ENCODE assay signal across 29 cellular contexts in the genomic region with DNA sequence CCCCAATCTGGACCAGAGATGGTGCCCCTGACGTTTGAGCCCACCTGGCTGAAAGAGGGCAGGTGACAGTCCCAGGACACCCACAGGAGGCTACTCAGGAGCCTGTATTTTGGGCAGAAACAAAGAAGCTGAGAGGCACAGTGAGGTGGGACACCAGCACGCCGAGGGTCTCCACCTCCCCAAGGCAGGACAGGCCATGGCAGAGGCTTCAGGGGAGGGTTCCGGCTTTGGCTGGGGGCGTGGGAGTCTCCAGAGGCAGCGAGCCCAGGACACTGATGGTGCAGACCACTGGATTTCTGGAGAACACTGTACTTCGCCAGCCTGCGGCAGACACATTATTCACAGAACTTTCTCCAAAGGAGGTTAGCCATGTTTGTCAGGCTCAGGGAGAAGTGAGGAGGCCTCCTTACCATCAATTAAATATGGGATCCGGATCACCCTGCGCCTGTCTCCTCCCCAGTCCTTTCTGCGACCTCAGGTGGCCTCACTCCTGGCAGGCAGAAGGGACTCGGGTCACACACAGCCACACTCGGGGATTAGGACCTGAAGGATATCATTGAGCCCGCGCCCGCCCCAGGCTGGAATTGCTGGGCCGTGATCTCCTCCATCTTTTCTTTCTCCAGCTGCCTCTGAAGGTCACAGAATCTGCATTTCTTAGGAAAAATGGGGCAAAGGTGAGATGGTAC.
"Had no signal": no experiment of that assay in that cellular context is flagged by ENCODE, and none has a peak within 500 bp of the region (broad histone marks: within the 10 kb centered on the region; RNA-seq: fewer than 3 reads in every experiment).

No MANE protein-coding gene starts in this region.

- H3K4me3 Mint-ChIP-seq: activated CD4-positive, alpha-beta memory T cell treated with anti-CD3 and anti-CD28 coated beads for 36 hours; activated CD4-positive, alpha-beta T cell treated with anti-CD3 and anti-CD28 coated beads, Interleukin-2, amount 10 ng/mL, durations not matched to agents 7 days and 5 days; activated naive CD4-positive, alpha-beta T cell treated with anti-CD3 and anti-CD28 coated beads, Interleukin-2, amount 50 U/mL, for 24 hours; brain; IgD-negative memory B cell; T-cell had no signal

- H3K36me3 Mint-ChIP-seq: activated CD4-positive, alpha-beta memory T cell treated with anti-CD3 and anti-CD28 coated beads for 36 hours; activated naive CD4-positive, alpha-beta T cell treated with anti-CD3 and anti-CD28 coated beads, Interleukin-2, amount 50 U/mL, for 24 hours; brain; T-cell had no signal

- H3K27ac Mint-ChIP-seq: activated CD4-positive, alpha-beta T cell treated with anti-CD3 and anti-CD28 coated beads, Interleukin-2, amount 10 ng/mL, durations not matched to agents 7 days and 5 days; activated naive CD4-positive, alpha-beta T cell treated with anti-CD3 and anti-CD28 coated beads, Interleukin-2, amount 50 U/mL, for 24 hours; activated T-helper 17 cell treated with anti-CD3 and anti-CD28 coated beads, Interleukin-2, amount 50 U/mL, for 72 hours; T-cell had no signal

- ATAC-seq: Panc1, T-cell had no signal

- DNase-seq: activated CD4-positive, alpha-beta memory T cell treated with anti-CD3 and anti-CD28 coated beads for 36 hours; activated CD4-positive, alpha-beta T cell treated with anti-CD3 and anti-CD28 coated beads, Interleukin-2, amount 10 ng/mL, durations not matched to agents 7 days and 5 days; activated CD4-positive, CD25-positive, alpha-beta regulatory T cell; activated naive CD4-positive, alpha-beta T cell; activated naive CD8-positive, alpha-beta T cell treated with anti-CD3 and anti-CD28 coated beads, Interleukin-2, amount 50 U/mL, for 24 hours; activated T-cell treated with anti-CD3 and anti-CD28 coated beads for 4 hours; activated T-cell treated with anti-CD3 and anti-CD28 coated beads, Interleukin-2, amount 50 U/mL, for 48 hours; amniotic stem cell; cerebellar nuclear complex; KG1; NCI-H1092; NCI-H1417; NCI-H1930; NCI-H2107; NCI-H2171 treated with DMSO at 0.1 percent for 48 hours; NCI-H226; NCI-H526; NCI-H774; NK-92 treated with Interleukin-12 subunit alpha and Interleukin-12 subunit beta, amount 100 ng/mL, for 24 hours; OCI-M1; RPMI8226; SHP77 treated with DMSO at 0.1 percent for 48 hours; T-cell; T-helper 2 cell had no signal

- H3K9me3 Mint-ChIP-seq: activated CD4-positive, alpha-beta memory T cell treated with anti-CD3 and anti-CD28 coated beads for 36 hours; activated CD4-positive, alpha-beta T cell treated with anti-CD3 and anti-CD28 coated beads, Interleukin-2, amount 10 ng/mL, durations not matched to agents 7 days and 5 days; activated naive CD4-positive, alpha-beta T cell treated with anti-CD3 and anti-CD28 coated beads, Interleukin-2, amount 50 U/mL, for 24 hours; activated naive CD8-positive, alpha-beta T cell treated with anti-CD3 and anti-CD28 coated beads, Interleukin-2, amount 50 U/mL, for 24 hours; activated T-helper 17 cell treated with anti-CD3 and anti-CD28 coated beads, Interleukin-2, amount 50 U/mL, for 72 hours; IgD-negative memory B cell; T-cell had no signal

- H3K27me3 Mint-ChIP-seq: activated CD4-positive, alpha-beta T cell treated with anti-CD3 and anti-CD28 coated beads, Interleukin-2, amount 10 ng/mL, durations not matched to agents 7 days and 5 days; activated naive CD4-positive, alpha-beta T cell treated with anti-CD3 and anti-CD28 coated beads, Interleukin-2, amount 50 U/mL, for 24 hours; activated T-helper 17 cell treated with anti-CD3 and anti-CD28 coated beads, Interleukin-2, amount 50 U/mL, for 72 hours; T-cell had no signal

- H3K4me1 Mint-ChIP-seq: activated naive CD4-positive, alpha-beta T cell treated with anti-CD3 and anti-CD28 coated beads, Interleukin-2, amount 50 U/mL, for 24 hours; IgD-negative memory B cell had no signal
